ENCODE assay signal across 8 cellular contexts in the genomic region with DNA sequence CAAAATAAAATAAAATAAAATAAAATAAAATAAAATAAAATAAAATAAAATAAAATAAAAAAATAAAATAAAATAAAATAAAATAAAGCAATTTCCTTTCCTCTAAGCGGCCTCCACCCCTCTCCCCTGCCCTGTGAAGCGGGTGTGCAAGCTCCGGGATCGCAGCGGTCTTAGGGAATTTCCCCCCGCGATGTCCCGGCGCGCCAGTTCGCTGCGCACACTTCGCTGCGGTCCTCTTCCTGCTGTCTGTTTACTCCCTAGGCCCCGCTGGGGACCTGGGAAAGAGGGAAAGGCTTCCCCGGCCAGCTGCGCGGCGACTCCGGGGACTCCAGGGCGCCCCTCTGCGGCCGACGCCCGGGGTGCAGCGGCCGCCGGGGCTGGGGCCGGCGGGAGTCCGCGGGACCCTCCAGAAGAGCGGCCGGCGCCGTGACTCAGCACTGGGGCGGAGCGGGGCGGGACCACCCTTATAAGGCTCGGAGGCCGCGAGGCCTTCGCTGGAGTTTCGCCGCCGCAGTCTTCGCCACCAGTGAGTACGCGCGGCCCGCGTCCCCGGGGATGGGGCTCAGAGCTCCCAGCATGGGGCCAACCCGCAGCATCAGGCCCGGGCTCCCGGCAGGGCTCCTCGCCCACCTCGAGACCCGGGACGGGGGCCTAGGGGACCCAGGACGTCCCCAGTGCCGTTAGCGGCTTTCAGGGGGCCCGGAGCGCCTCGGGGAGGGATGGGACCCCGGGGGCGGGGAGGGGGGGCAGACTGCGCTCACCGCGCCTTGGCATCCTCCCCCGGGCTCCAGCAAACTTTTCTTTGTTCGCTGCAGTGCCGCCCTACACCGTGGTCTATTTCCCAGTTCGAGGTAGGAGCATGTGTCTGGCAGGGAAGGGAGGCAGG. TPM values are rescaled to one million over a fixed set of nuclear protein-coding genes. Genes with fewer than 3 reads are reported as not detected.
DNase-seq lines count a peak whose midpoint lies in the region; ATAC-seq and TF ChIP-seq lines count a peak whose summit lies in the region.

A gene (plus strand): TSS at position 494 of the 886 bp plus-strand sequence. CDS start 32 bp downstream, at position 526.

- peak; percentile 54 for DNase-seq in GM12864 (ENCODE audit: low read depth)
- DNase-seq in HFF-Myc (ENCODE audit: extremely low read depth, low read depth): peak; percentile 58
- peak; percentile 83 for DNase-seq in NCI-H1436 (lab: John Stamatoyannopoulos, UW)
- peak; percentile 84 for DNase-seq in activated B cell treated with CpG ODN at 0.5 μM for 24 hours
- peak in 58 of 61 donors; percentile 56 to 94 (median 81) for DNase-seq in caudate nucleus (lab: John Stamatoyannopoulos, UW)
- DNase-seq in iris pigment epithelial cell (ENCODE audit: low read depth): peak; percentile 88
- peak; percentile 57 to 78 (median 61) for DNase-seq in stimulated activated CD4-positive, alpha-beta T cell treated with anti-CD3 and anti-CD28 coated beads, Interleukin-12 subunit alpha, Interleukin-12 subunit beta, amount 100 ng/mL, for 48 hours (ENCODE audit: low read depth in 2 of 3, low spot score in 1 of 3)
- no peak for DNase-seq in NCI-H748 (lab: John Stamatoyannopoulos, UW; ENCODE audit: unreplicated experiment)

- peak; percentile 66 for TF ChIP-seq CTCF in GM12864 (IDR thresholded peaks at IDR 0.05; ENCODE audit: low read depth, low read length, missing control alignments)
- peak; percentile 49 for TF ChIP-seq CTCF in HFF-Myc (IDR thresholded peaks at IDR 0.05; ENCODE audit: low read depth, low read length, missing control alignments)
- no peak for TF ChIP-seq CTCF in activated B cell treated with CpG ODN at 0.5 μM for 24 hours (IDR thresholded peaks at IDR 0.05)

- ATAC-seq in activated B cell treated with CpG ODN at 0.5 μM for 24 hours (ENCODE audit: low read depth): peak; percentile 76

- peak within 1 kb of the TSS; percentile 89 for H3K4me3 Mint-ChIP-seq in activated B cell treated with CpG ODN at 0.5 μM for 24 hours

- POLR2A ChIA-PET in activated B cell treated with CpG ODN at 0.5 μM for 24 hours (lab: Charles Lee): interaction anchor here (0.5 to 4.9 kb wide), 22 partner anchors 10 to 315 kb away, joined by 3 to 66 read pairs (median 6); a partner anchor contains a TSS

- peaks cover 2% of the 10 kb centered on the region for H3K9me3 Mint-ChIP-seq in activated B cell treated with CpG ODN at 0.5 μM for 24 hours

- H3K4me1 Mint-ChIP-seq in activated B cell treated with CpG ODN at 0.5 μM for 24 hours: peaks cover 76% of the 10 kb centered on the region

- no peaks in the 10 kb centered on the region for H3K27me3 Mint-ChIP-seq in activated B cell treated with CpG ODN at 0.5 μM for 24 hours

- peak within 1 kb of the TSS; percentile 81 for H3K4me3 ChIP-seq in GM12864 (ENCODE audit: low read depth, low read length)
- peak within 1 kb of the TSS; percentile 95 for H3K4me3 ChIP-seq in HFF-Myc (replicated peaks; ENCODE audit: low read depth, low read length)

- H3K27ac Mint-ChIP-seq in activated B cell treated with CpG ODN at 0.5 μM for 24 hours: peak within 1 kb of the TSS; percentile 99

- intact Hi-C loops in activated B cell treated with CpG ODN at 0.5 μM for 24 hours (cut with micrococcal nuclease): loop anchor here (1.0 kb wide), 4 partner anchors 11 to 46 kb away; a partner anchor contains a TSS

- peaks cover 32% of the 10 kb centered on the region for H3K36me3 Mint-ChIP-seq in activated B cell treated with CpG ODN at 0.5 μM for 24 hours (ENCODE audit: low read depth)

- peak within 1 kb of the TSS; percentile 93 for H3K27ac ChIP-seq in caudate nucleus (ENCODE audit: low read depth, low read length)

- CTCF ChIA-PET in activated B cell treated with CpG ODN at 0.5 μM for 24 hours (lab: Charles Lee): interaction anchor here (1.0 to 2.3 kb wide), 8 partner anchors 11 to 76 kb away, joined by 3 to 9 read pairs (median 4); a partner anchor contains a TSS

RNA-seq across cellular contexts. Expression of the gene that starts here (rescaled TPM):
- total RNA-seq in activated B cell treated with CpG ODN at 0.5 μM for 24 hours: 331 and 362 TPM in 2 replicates
